Comparison of ENCODE assay signal across 9 cellular contexts in genomic region chr7:134932707-134933370, GRCh38. TPM values are rescaled to one million over a fixed set of nuclear protein-coding genes. Genes with fewer than 3 reads are reported as not detected.
DNase-seq lines count a peak whose midpoint lies in the region; ATAC-seq and TF ChIP-seq lines count a peak whose summit lies in the region.
"Had no signal": no experiment of that assay in that cellular context is flagged by ENCODE, and none has a peak within 500 bp of the region (broad histone marks: within the 10 kb centered on the region; RNA-seq: fewer than 3 reads in every experiment).

No MANE protein-coding gene starts in this region.

- H4K20me1 ChIP-seq in IMR-90 (ENCODE audit: insufficient read depth, low read length), result peaks cover 34% of the 10 kb centered on the region; the same call in 1 of the 2 replicates

- no peak overlapping the region; the same call in 1 of the 2 replicates for H4K5ac ChIP-seq in IMR-90 (ENCODE audit: low read depth, low read length)

- H3K4me2 ChIP-seq in IMR-90 (ENCODE audit: low read depth, low read length), result 0 out of 2 replicates have a peak overlapping the region, but pooled peaks have one; percentile 7

- no peak for TF ChIP-seq RAD21 in IMR-90 (IDR thresholded peaks at IDR 0.05; ENCODE audit: low read length)

- intact Hi-C loops in IMR-90 (cut with micrococcal nuclease), result no loop called here

- POLR2A ChIA-PET in IMR-90 (lab: Charles Lee; ENCODE audit: unreplicated experiment), result no interaction called here

- DNase-seq in activated T-cell treated with anti-CD3 and anti-CD28 coated beads, Interleukin-2, amount 50 U/mL, for 24 hours, result no peak
- DNase-seq in activated T-cell treated with anti-CD3 and anti-CD28 coated beads, Interleukin-2, amount 50 U/mL, for 1 hour, result no peak
- DNase-seq in IMR-90, result peak; percentile 37
- peak; percentile 26 for DNase-seq in fibroblast of gingiva (ENCODE audit: low read depth)
- no peak for DNase-seq in suprapubic skin (ENCODE audit: low spot score in 2 of 2)
- no peak for DNase-seq in SW480 (ENCODE audit: low spot score)
- DNase-seq in foreskin fibroblast, result no peak

- no peak overlapping the region for H3K4me3 Mint-ChIP-seq in activated T-cell treated with anti-CD3 and anti-CD28 coated beads, Interleukin-2, amount 50 U/mL, for 24 hours
- H3K4me3 Mint-ChIP-seq: neural crest cell had no signal

- peak overlapping the region; percentile 20; the same call in 1 of the 2 replicates for H3K18ac ChIP-seq in IMR-90 (ENCODE audit: low read depth, low read length)

- no peaks in the 10 kb centered on the region for H3K9me3 Mint-ChIP-seq in activated T-cell treated with anti-CD3 and anti-CD28 coated beads, Interleukin-2, amount 50 U/mL, for 24 hours

- H3K27ac ChIP-seq in IMR-90 (ENCODE audit: insufficient read depth, low read length) (peak overlapping the region; percentile 54; the same call in 1 of the 2 replicates), suprapubic skin (no peak overlapping the region)

- H3K9me3 ChIP-seq in IMR-90 (ENCODE audit: control insufficient read depth, insufficient read depth, low read length), result no peaks in the 10 kb centered on the region
- no peaks in the 10 kb centered on the region for H3K9me3 ChIP-seq in suprapubic skin

- peak overlapping the region; percentile 60 for H3K14ac ChIP-seq in IMR-90 (replicated peaks; ENCODE audit: low read depth, low read length)

- H3K79me1 ChIP-seq in IMR-90 (ENCODE audit: low read depth in 1 of 2, low read length in 2 of 2), result peaks cover 51 to 81% of the 10 kb centered on the region in 2 experiments

- no peak overlapping the region for H3K9ac ChIP-seq in IMR-90 (ENCODE audit: low read depth, low read length)

- H2AFZ ChIP-seq in IMR-90 (replicated peaks; ENCODE audit: low read length, poor library complexity), result no peak overlapping the region

- no peak overlapping the region for H2BK120ac ChIP-seq in IMR-90 (ENCODE audit: low read depth, low read length)

- no TSS peak for BruUV-seq in IMR-90 (replicated peaks; lab: Mats Ljungman, UMichigan)

- peak overlapping the region; percentile 42 for H3K27ac Mint-ChIP-seq in activated T-cell treated with anti-CD3 and anti-CD28 coated beads, Interleukin-2, amount 50 U/mL, for 24 hours

- WGBS in IMR-90 (ENCODE audit: extremely low coverage in 2 of 2, insufficient read length in 1 of 2), 2 experiments, result 86% methylated on average over 9 of the region's 17 CpGs; no CpG with 5 or more reads in 1 of the 2 experiments
- 76% methylated on average over 17 of the region's 17 CpGs for WGBS in suprapubic skin

- H3K4me1 ChIP-seq in IMR-90 (ENCODE audit: control insufficient read depth, insufficient read depth, low read length), result peaks cover 13% of the 10 kb centered on the region
- peaks cover 8% of the 10 kb centered on the region for H3K4me1 ChIP-seq in suprapubic skin

- peak overlapping the region; percentile 67 for H3K23ac ChIP-seq in IMR-90 (ENCODE audit: low read depth, low read length)

- dilution Hi-C loops in IMR-90 (cut with HindIII; ENCODE audit: low sequenced_read_pairs, unreplicated experiment), result no loop called here

- in situ Hi-C loops in IMR-90 (cut with MboI; ENCODE audit: low sequenced_read_pairs), result no loop called here

- H2BK5ac ChIP-seq in IMR-90 (ENCODE audit: low read depth, low read length, poor library complexity, severe bottlenecking), result peak overlapping the region; percentile 57

- no peak overlapping the region for H3K4me3 ChIP-seq in IMR-90 (ENCODE audit: insufficient read depth, low read depth, low read length)
- no peak overlapping the region for H3K4me3 ChIP-seq in suprapubic skin
- H3K4me3 ChIP-seq in foreskin fibroblast (ENCODE audit: low read depth in 1 of 2, low read length in 2 of 2), result no peak overlapping the region

- TF ChIP-seq POLR2A in IMR-90 (IDR thresholded peaks at IDR 0.05; ENCODE audit: low read depth, low read length), result no peak
- no peak for TF ChIP-seq POLR2A in suprapubic skin (IDR thresholded peaks at IDR 0.05)

- peak overlapping the region; percentile 9; the same call in 1 of the 2 replicates for H2AK5ac ChIP-seq in IMR-90 (ENCODE audit: low read depth, low read length)

- peak overlapping the region in 1 of 2 experiments; percentile 19; a peak in 1 of 4 replicates for H4K8ac ChIP-seq in IMR-90 (ENCODE audit: low read depth in 2 of 2, low read length in 2 of 2)

- no peak overlapping the region for H2BK15ac ChIP-seq in IMR-90 (ENCODE audit: low read depth, low read length)

- no peak overlapping the region for H3K56ac ChIP-seq in IMR-90 (ENCODE audit: extremely low read depth, insufficient read depth, low read length)

- H3K36me3 ChIP-seq in IMR-90 (ENCODE audit: control insufficient read depth, insufficient read depth, low read length) (peaks cover 46% of the 10 kb centered on the region), suprapubic skin (peaks cover 41% of the 10 kb centered on the region)

- H3K27me3 Mint-ChIP-seq in activated T-cell treated with anti-CD3 and anti-CD28 coated beads, Interleukin-2, amount 50 U/mL, for 24 hours, result no peaks in the 10 kb centered on the region

- peak; percentile 66 for TF ChIP-seq EP300 in suprapubic skin (IDR thresholded peaks at IDR 0.05)

- CTCF ChIA-PET in IMR-90 (lab: Yijun Ruan, JAX), result no interaction called here

- H4K91ac ChIP-seq in IMR-90 (ENCODE audit: insufficient read depth, low read depth, low read length), result no peak overlapping the region

- H3K4me1 Mint-ChIP-seq in activated T-cell treated with anti-CD3 and anti-CD28 coated beads, Interleukin-2, amount 50 U/mL, for 24 hours (ENCODE audit: low read depth), result peaks cover 18% of the 10 kb centered on the region

- no peak overlapping the region for H2AK9ac ChIP-seq in IMR-90 (replicated peaks; ENCODE audit: low read depth, low read length, poor library complexity)

- peaks cover 17% of the 10 kb centered on the region for H3K9me1 ChIP-seq in IMR-90 (ENCODE audit: insufficient read depth, low read length)

- H3K4ac ChIP-seq in IMR-90 (ENCODE audit: low read depth, low read length), result no peak overlapping the region

- no peaks in the 10 kb centered on the region for H3K36me3 Mint-ChIP-seq in activated T-cell treated with anti-CD3 and anti-CD28 coated beads, Interleukin-2, amount 50 U/mL, for 24 hours (ENCODE audit: low read depth)

- 0 out of 2 replicates have a peak overlapping the region, but pooled peaks have one; percentile 16 for H2BK20ac ChIP-seq in IMR-90 (ENCODE audit: low read depth, low read length)

- TF ChIP-seq CTCF in IMR-90 (conservative IDR thresholded peaks at IDR 0.05; ENCODE audit: low read depth, low read length) (no peak), suprapubic skin (IDR thresholded peaks at IDR 0.05) (no peak), foreskin fibroblast (IDR thresholded peaks at IDR 0.05; ENCODE audit: low read depth, low read length) (no peak)

- ATAC-seq in IMR-90 (ENCODE audit: low read depth), result peak; percentile 58
- ATAC-seq in HG03565 (IDR thresholded peaks at IDR 0.05; ENCODE audit: unreplicated experiment), result no peak

- H3K27me3 ChIP-seq in IMR-90 (ENCODE audit: control insufficient read depth, insufficient read depth, low read length) (no peaks in the 10 kb centered on the region), suprapubic skin (no peaks in the 10 kb centered on the region)

TF ChIP-seq in IMR-90, 13 proteins besides CTCF, POLR2A, EP300 and RAD21:
- TF ChIP-seq MXI1 (IDR thresholded peaks at IDR 0.05; ENCODE audit: borderline replicate concordance, low read depth, low read length) (no peak), NFE2L2 (IDR thresholded peaks at IDR 0.05; ENCODE audit: low read depth, low read length) (peak; percentile 50)
TF ChIP-seq in IMR-90: peak in this region for 1.

RNA-seq across cellular contexts. Expression of gene AGBL3, which starts 53.5 kb away (rescaled TPM):
- total RNA-seq in IMR-90 (2012; rRNA removed) (0.18 and 0.28 TPM in 2 replicates), suprapubic skin (1 to 10 TPM in 1 of 4 donors, under 1 TPM in 2, not detected in 1; 0.49 to 2.4 (median 0.94) TPM)
- 0.16 and 0.65 TPM in 2 replicates for polyA plus RNA-seq in IMR-90 (2012; rRNA removed)
- 0.13 and 0.24 TPM in 2 replicates for polyA plus RNA-seq in IMR-90 (2012; cell fraction: cytosol; rRNA removed)
- polyA plus RNA-seq in IMR-90 (2012; cell fraction: nucleus; rRNA removed; ENCODE audit: low replicate concordance), result 0.08 and 0.55 TPM in 2 replicates

Comparison
In these comparisons a context has a peak if more than half of its experiments do, and no peak if none do; other contexts are left out.
1. DNase-seq: peak in IMR-90 (single experiment) and fibroblast of gingiva (single experiment); none in activated T-cell treated with anti-CD3 and anti-CD28 coated beads, Interleukin-2, amount 50 U/mL, for 24 hours (single experiment), activated T-cell treated with anti-CD3 and anti-CD28 coated beads, Interleukin-2, amount 50 U/mL, for 1 hour (single experiment), suprapubic skin (0 of 2), SW480 (single experiment) and foreskin fibroblast (0 of 2).